8 cellular contexts compared by ENCODE assay signal in the genomic region with DNA sequence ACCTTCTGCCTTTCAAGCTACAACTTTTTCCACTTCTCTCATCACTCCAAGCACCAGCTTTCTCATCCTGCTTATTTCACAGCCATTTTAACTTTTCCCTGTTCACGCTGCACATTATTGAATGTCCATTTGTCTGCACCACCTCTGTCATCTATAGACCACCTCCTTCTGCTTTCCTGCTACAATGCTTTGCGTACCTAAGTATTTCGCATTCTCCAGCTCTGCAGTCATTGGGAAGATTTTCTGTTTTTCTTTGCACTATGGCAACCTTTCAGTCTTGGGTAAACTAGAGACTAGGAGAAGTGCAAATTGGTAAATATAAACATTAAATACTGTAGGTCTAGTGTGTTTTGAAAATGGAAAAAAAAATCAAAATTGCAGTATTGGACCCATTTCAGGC. TPM values are rescaled to one million over a fixed set of nuclear protein-coding genes. Genes with fewer than 3 reads are reported as not detected.
A peak's percentile ranks its signal among the peaks of the same experiment; 100 is the strongest.
DNase-seq lines count a peak whose midpoint lies in the region; ATAC-seq, FAIRE-seq and TF ChIP-seq lines count a peak whose summit lies in the region.

No MANE protein-coding gene starts in this region.

- H4K20me1 ChIP-seq in MM.1S (ENCODE audit: insufficient read depth, low read length) (no peaks in the 10 kb centered on the region), neural cell (ENCODE audit: insufficient read depth) (no peaks in the 10 kb centered on the region)

- no peak for TF ChIP-seq EP300 in neural cell (conservative IDR thresholded peaks at IDR 0.05; ENCODE audit: poor library complexity, severe bottlenecking)

- H3K27me3 ChIP-seq in BE2C: no peaks in the 10 kb centered on the region; the same call in 1 of the 2 replicates
- no peaks in the 10 kb centered on the region for H3K27me3 ChIP-seq in MM.1S (replicated peaks; ENCODE audit: insufficient read depth, low read length)
- no peaks in the 10 kb centered on the region for H3K27me3 ChIP-seq in duodenal mucosa (ENCODE audit: control insufficient read depth in 1 of 2, insufficient read depth in 2 of 2, low read length in 2 of 2)
- no peaks in the 10 kb centered on the region for H3K27me3 ChIP-seq in neural cell (ENCODE audit: insufficient read depth, low read depth, low read length)

- H3K27ac ChIP-seq in MM.1S (ENCODE audit: low read length) (no peak overlapping the region), duodenal mucosa (ENCODE audit: low read depth, low read length) (no peak overlapping the region), neural cell (ENCODE audit: low read length) (peak overlapping the region; percentile 88)

- H3K4me3 ChIP-seq in BE2C (ENCODE audit: low read depth, low read length): peak overlapping the region; percentile 72
- peak overlapping the region; percentile 71; the same call in 1 of the 2 replicates for H3K4me3 ChIP-seq in MM.1S (ENCODE audit: low read length)
- peak overlapping the region; percentile 77 to 80 for H3K4me3 ChIP-seq in duodenal mucosa (ENCODE audit: low read depth in 1 of 2, low read length in 2 of 2)
- H3K4me3 ChIP-seq in neural cell (ENCODE audit: low read length): peak overlapping the region; percentile 85

- TF ChIP-seq RAD21 in neural cell (conservative IDR thresholded peaks at IDR 0.05): no peak

- H3K9ac ChIP-seq in MM.1S (ENCODE audit: low read length) (no peak overlapping the region), duodenal mucosa (ENCODE audit: low read depth in 1 of 2, low read length in 2 of 2) (peak overlapping the region in 1 of 2 donors; percentile 21), neural cell (ENCODE audit: low read length) (peak overlapping the region; percentile 82)

- H3K9me2 ChIP-seq in MM.1S (replicated peaks; ENCODE audit: insufficient read depth, low read length): no peaks in the 10 kb centered on the region
- no peaks in the 10 kb centered on the region for H3K9me2 ChIP-seq in neural cell (ENCODE audit: insufficient read depth, low read length)

- H3K4me1 ChIP-seq in BE2C (no peaks in the 10 kb centered on the region), MM.1S (ENCODE audit: low read length) (no peaks in the 10 kb centered on the region), duodenal mucosa (ENCODE audit: control insufficient read depth in 1 of 2, insufficient read depth in 2 of 2, low read length in 2 of 2) (peaks cover 12 to 13% of the 10 kb centered on the region in 2 donors)

- H3K36me3 ChIP-seq in BE2C: no peaks in the 10 kb centered on the region
- H3K36me3 ChIP-seq in MM.1S (replicated peaks; ENCODE audit: insufficient read depth, low read length): no peaks in the 10 kb centered on the region
- H3K36me3 ChIP-seq in duodenal mucosa (ENCODE audit: control insufficient read depth in 1 of 2, insufficient read depth in 2 of 2, low read length in 2 of 2): peaks cover 6 to 15% of the 10 kb centered on the region in 2 donors
- H3K36me3 ChIP-seq in neural cell (ENCODE audit: insufficient read depth, low read length): no peaks in the 10 kb centered on the region

- H3K9me3 ChIP-seq in BE2C (no peaks in the 10 kb centered on the region), MM.1S (replicated peaks; ENCODE audit: insufficient read depth, low read length) (no peaks in the 10 kb centered on the region), duodenal mucosa (ENCODE audit: control insufficient read depth in 1 of 2, low read length in 2 of 2) (no peaks in the 10 kb centered on the region), neural cell (ENCODE audit: low read length) (no peaks in the 10 kb centered on the region)

- H3K4me2 ChIP-seq in MM.1S (ENCODE audit: low read depth, low read length) (peak overlapping the region; percentile 86), neural cell (ENCODE audit: low read length) (peak overlapping the region; percentile 89)

- ATAC-seq in GM21576 (IDR thresholded peaks at IDR 0.05; ENCODE audit: unreplicated experiment): no peak

- no peak for DNase-seq in BE2C
- DNase-seq in MM.1S: no peak
- no peak for DNase-seq in GM12892 (ENCODE audit: insufficient read length)
- no peak for DNase-seq in GM19238 (ENCODE audit: insufficient read length, low spot score)
- DNase-seq in AML-193 (lab: John Stamatoyannopoulos, UW): no peak

- H3K79me2 ChIP-seq in MM.1S (ENCODE audit: low read length) (no peaks in the 10 kb centered on the region), neural cell (replicated peaks; ENCODE audit: insufficient read depth, low read length) (peaks cover 24% of the 10 kb centered on the region)

- 0 out of 2 replicates have a peak, but pooled peaks cover 18% of the 10 kb centered on the region for H3F3A ChIP-seq in MM.1S (ENCODE audit: insufficient read depth, low read length)
- H3F3A ChIP-seq in neural cell (ENCODE audit: insufficient read depth, low read length, poor library complexity, severe bottlenecking): no peaks in the 10 kb centered on the region

- no peak for FAIRE-seq in GM12892 (lab: Jason Lieb, UNC)

- TF ChIP-seq CTCF in BE2C (IDR thresholded peaks at IDR 0.05; ENCODE audit: low read depth, low read length) (no peak), MM.1S (IDR thresholded peaks at IDR 0.05; ENCODE audit: low read length) (no peak), neural cell (IDR thresholded peaks at IDR 0.05; ENCODE audit: poor library complexity, severe bottlenecking) (no peak)

- H2AFZ ChIP-seq in MM.1S (ENCODE audit: low read length) (peak overlapping the region; percentile 71; the same call in 1 of the 2 replicates), neural cell (ENCODE audit: low read depth, low read length) (peak overlapping the region; percentile 25)

- TF ChIP-seq POLR2A in GM12892 (IDR thresholded peaks at IDR 0.05; ENCODE audit: low read depth, low read length): no peak

TF ChIP-seq in neural cell, 6 proteins besides CTCF, POLR2A, EP300 and RAD21:
- TF ChIP-seq POLR2AphosphoS5 (IDR thresholded peaks at IDR 0.05): no peak
- TF ChIP-seq, protein P1, sequence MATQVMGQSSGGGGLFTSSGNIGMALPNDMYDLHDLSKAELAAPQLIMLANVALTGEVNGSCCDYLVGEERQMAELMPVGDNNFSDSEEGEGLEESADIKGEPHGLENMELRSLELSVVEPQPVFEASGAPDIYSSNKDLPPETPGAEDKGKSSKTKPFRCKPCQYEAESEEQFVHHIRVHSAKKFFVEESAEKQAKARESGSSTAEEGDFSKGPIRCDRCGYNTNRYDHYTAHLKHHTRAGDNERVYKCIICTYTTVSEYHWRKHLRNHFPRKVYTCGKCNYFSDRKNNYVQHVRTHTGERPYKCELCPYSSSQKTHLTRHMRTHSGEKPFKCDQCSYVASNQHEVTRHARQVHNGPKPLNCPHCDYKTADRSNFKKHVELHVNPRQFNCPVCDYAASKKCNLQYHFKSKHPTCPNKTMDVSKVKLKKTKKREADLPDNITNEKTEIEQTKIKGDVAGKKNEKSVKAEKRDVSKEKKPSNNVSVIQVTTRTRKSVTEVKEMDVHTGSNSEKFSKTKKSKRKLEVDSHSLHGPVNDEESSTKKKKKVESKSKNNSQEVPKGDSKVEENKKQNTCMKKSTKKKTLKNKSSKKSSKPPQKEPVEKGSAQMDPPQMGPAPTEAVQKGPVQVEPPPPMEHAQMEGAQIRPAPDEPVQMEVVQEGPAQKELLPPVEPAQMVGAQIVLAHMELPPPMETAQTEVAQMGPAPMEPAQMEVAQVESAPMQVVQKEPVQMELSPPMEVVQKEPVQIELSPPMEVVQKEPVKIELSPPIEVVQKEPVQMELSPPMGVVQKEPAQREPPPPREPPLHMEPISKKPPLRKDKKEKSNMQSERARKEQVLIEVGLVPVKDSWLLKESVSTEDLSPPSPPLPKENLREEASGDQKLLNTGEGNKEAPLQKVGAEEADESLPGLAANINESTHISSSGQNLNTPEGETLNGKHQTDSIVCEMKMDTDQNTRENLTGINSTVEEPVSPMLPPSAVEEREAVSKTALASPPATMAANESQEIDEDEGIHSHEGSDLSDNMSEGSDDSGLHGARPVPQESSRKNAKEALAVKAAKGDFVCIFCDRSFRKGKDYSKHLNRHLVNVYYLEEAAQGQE (IDR thresholded peaks at IDR 0.05; ENCODE audit: borderline replicate concordance): peak; percentile 4
- TF ChIP-seq SMC3 (conservative IDR thresholded peaks at IDR 0.05; ENCODE audit: poor library complexity): no peak

RNA-seq across cellular contexts. Expression of gene CCDC30, which starts 0.8 kb away (rescaled TPM):
- polyA plus RNA-seq in BE2C (2012; ENCODE audit: insufficient read depth, insufficient read length, low read depth): 0.15 TPM
- polyA plus RNA-seq in neural cell: 11.1 and 13.2 TPM in 2 replicates
- 31.4 and 35.7 TPM in 2 replicates for polyA minus RNA-seq in neural cell
- polyA plus RNA-seq in GM12892 (2012; ENCODE audit: missing spikeins): 1.6 TPM

RNA-seq across cellular contexts. Expression of gene PPCS, which starts 7.6 kb away (rescaled TPM):
- 34.8 TPM for polyA plus RNA-seq in BE2C (2012; ENCODE audit: insufficient read depth, insufficient read length, low read depth)
- 78.9 and 85.1 TPM in 2 replicates for polyA plus RNA-seq in neural cell
- 42.4 and 48.9 TPM in 2 replicates for polyA minus RNA-seq in neural cell
- 70.9 TPM for polyA plus RNA-seq in GM12892 (2012; ENCODE audit: missing spikeins)

RNA-seq across cellular contexts. Expression of gene ZMYND12, which starts 8.1 kb away (rescaled TPM):
- polyA plus RNA-seq in BE2C (2012; ENCODE audit: insufficient read depth, insufficient read length, low read depth): 0.88 TPM
- polyA plus RNA-seq in neural cell: 0.21 and 0.52 TPM in 2 replicates
- not detected in 2 replicates for polyA minus RNA-seq in neural cell
- 1.4 TPM for polyA plus RNA-seq in GM12892 (2012; ENCODE audit: missing spikeins)
